Comparison of ENCODE assay signal across 26 cellular contexts in genomic region chrX:68113837-68114572, GRCh38.
"Had no signal": no experiment of that assay in that cellular context is flagged by ENCODE, and none has a peak within 500 bp of the region (broad histone marks: within the 10 kb centered on the region; RNA-seq: fewer than 3 reads in every experiment).

No MANE protein-coding gene starts in this region.

- H3K27me3 Mint-ChIP-seq: activated CD4-positive, alpha-beta T cell treated with anti-CD3 and anti-CD28 coated beads for 36 hours; activated naive CD8-positive, alpha-beta T cell treated with anti-CD3 and anti-CD28 coated beads for 36 hours had no signal

- H3K27me3 ChIP-seq: body of pancreas, gastroesophageal sphincter, spleen, testis, transverse colon had no signal

- ATAC-seq: activated CD4-positive, alpha-beta T cell treated with anti-CD3 and anti-CD28 coated beads for 36 hours; body of pancreas; gastroesophageal sphincter; natural killer cell; right cardiac atrium had no signal

- H3K4me3 ChIP-seq: adrenal gland, body of pancreas, gastroesophageal sphincter, spleen, testis, transverse colon had no signal

- H3K36me3 ChIP-seq: adrenal gland, spleen, transverse colon had no signal

- H3K4me1 ChIP-seq: adrenal gland, body of pancreas, gastroesophageal sphincter, spleen, testis, transverse colon had no signal

- H3K27ac Mint-ChIP-seq: activated CD4-positive, alpha-beta T cell treated with anti-CD3 and anti-CD28 coated beads for 36 hours; activated naive CD4-positive, alpha-beta T cell treated with anti-CD3 and anti-CD28 coated beads for 36 hours; activated naive CD8-positive, alpha-beta T cell treated with anti-CD3 and anti-CD28 coated beads for 36 hours; natural killer cell had no signal

- H3K27ac ChIP-seq: adrenal gland, body of pancreas, gastroesophageal sphincter, spleen, testis, transverse colon had no signal

- H3K36me3 Mint-ChIP-seq: activated naive CD8-positive, alpha-beta T cell treated with anti-CD3 and anti-CD28 coated beads for 36 hours; natural killer cell had no signal

- H3K4me1 Mint-ChIP-seq: activated CD4-positive, alpha-beta T cell treated with anti-CD3 and anti-CD28 coated beads for 36 hours; activated naive CD8-positive, alpha-beta T cell treated with anti-CD3 and anti-CD28 coated beads for 36 hours; natural killer cell had no signal

- H3K4me3 Mint-ChIP-seq: activated CD4-positive, alpha-beta T cell treated with anti-CD3 and anti-CD28 coated beads for 36 hours; activated naive CD4-positive, alpha-beta T cell treated with anti-CD3 and anti-CD28 coated beads for 36 hours; activated naive CD8-positive, alpha-beta T cell treated with anti-CD3 and anti-CD28 coated beads for 36 hours; natural killer cell had no signal

- DNase-seq: activated CD4-positive, alpha-beta T cell treated with anti-CD3 and anti-CD28 coated beads for 36 hours; activated CD4-positive, alpha-beta T cell treated with anti-CD3 and anti-CD28 coated beads, Interleukin-2, amount 50 U/mL, for 48 hours; activated CD4-positive, CD25-positive, alpha-beta regulatory T cell; activated CD8-positive, alpha-beta memory T cell treated with anti-CD3 and anti-CD28 coated beads for 24 hours; activated effector memory CD4-positive, alpha-beta T cell treated with Interleukin-2 at 50 U/mL for 16 hours; activated naive CD4-positive, alpha-beta T cell treated with anti-CD3 and anti-CD28 coated beads for 36 hours; activated naive CD8-positive, alpha-beta T cell treated with anti-CD3 and anti-CD28 coated beads for 36 hours; adrenal gland; aorta; body of pancreas; effector CD8-positive, alpha-beta T cell; hippocampal formation; kidney; midbrain; natural killer cell; posterior cingulate gyrus; right cardiac atrium; spleen; stimulated activated CD4-positive, alpha-beta T cell treated with anti-CD3 and anti-CD28 coated beads, Interleukin-2, amount 100 ng/mL, for 48 hours; stimulated activated naive CD4-positive, alpha-beta T cell treated with Interleukin-2 at 50 U/mL for 16 hours; testis had no signal

- H3K9me3 Mint-ChIP-seq: activated naive CD4-positive, alpha-beta T cell treated with anti-CD3 and anti-CD28 coated beads for 36 hours; activated naive CD8-positive, alpha-beta T cell treated with anti-CD3 and anti-CD28 coated beads for 36 hours; natural killer cell had no signal

- FAIRE-seq: colon, endometrium, kidney, urothelium cell line had no signal

- H3K9me3 ChIP-seq: adrenal gland, body of pancreas, gastroesophageal sphincter, spleen, testis, transverse colon had no signal
